ENCODE assay signal across 2 cellular contexts in genomic region chr1:57597036-57597435, GRCh38.
TF ChIP-seq lines count a peak whose summit lies in the region.

No MANE protein-coding gene starts in this region.

TF ChIP-seq in H1, 55 proteins besides CTCF, POLR2A, EP300 and RAD21 (continued from another document):
- TF ChIP-seq SP2 (IDR thresholded peaks at IDR 0.05; ENCODE audit: low read length) (no peak), CHD2 (IDR thresholded peaks at IDR 0.05; ENCODE audit: low read length) (no peak), PHF8 (conservative IDR thresholded peaks at IDR 0.05; ENCODE audit: low read depth, low read length) (no peak), NANOG (IDR thresholded peaks at IDR 0.05; ENCODE audit: insufficient read depth, low read depth, low read length, poor library complexity, severe bottlenecking) (no peak)
TF ChIP-seq in H1: peak in this region for 0.

TF ChIP-seq in neural cell, 6 proteins besides CTCF, POLR2A, EP300 and RAD21 (continued from another document):
- TF ChIP-seq REST (IDR thresholded peaks at IDR 0.05; ENCODE audit: borderline replicate concordance) (no peak), SMC3 (conservative IDR thresholded peaks at IDR 0.05; ENCODE audit: poor library complexity) (no peak), TAF1 (IDR thresholded peaks at IDR 0.05; ENCODE audit: low read depth) (no peak)
